In genomic region chr9:3087697-3088096, GRCh38 we compare ENCODE assay signal across 17 cellular contexts.
"Had no signal": no experiment of that assay in that cellular context is flagged by ENCODE, and none has a peak within 500 bp of the region (broad histone marks: within the 10 kb centered on the region; RNA-seq: fewer than 3 reads in every experiment).

No MANE protein-coding gene starts in this region.

- ATAC-seq: naive thymus-derived CD4-positive, alpha-beta T cell; psoas muscle; right lobe of liver; stimulated activated memory B cell treated with anti-CD40 and anti-IgM and Interleukin-4, amounts not matched to agents 10 μg/mL and 1 μg/mL and 100 μg/mL, for 72 hours; upper lobe of right lung had no signal

- H3K4me3 ChIP-seq: dorsolateral prefrontal cortex, hepatocyte, psoas muscle, right lobe of liver, tibial nerve, upper lobe of right lung, vagina had no signal

- H3K79me2 ChIP-seq: hepatocyte had no signal

- DNase-seq: dorsolateral prefrontal cortex; effector CD8-positive, alpha-beta T cell; foreskin melanocyte; head of caudate nucleus; naive thymus-derived CD4-positive, alpha-beta T cell; psoas muscle; retina; right lobe of liver; stimulated activated CD4-positive, alpha-beta T cell treated with anti-CD3 and anti-CD28 coated beads, Interleukin-15, amount 100 ng/mL, for 24 hours; stimulated activated CD4-positive, alpha-beta T cell treated with anti-CD3 and anti-CD28 coated beads, Interleukin-1b, Interleukin-23, amount 100 ng/mL, for 48 hours; stimulated activated CD4-positive, alpha-beta T cell treated with anti-CD3 and anti-CD28 coated beads, Interleukin-4, amount 100 ng/mL, for 24 hours; upper lobe of right lung had no signal

- H3K4me2 ChIP-seq: hepatocyte had no signal

- H3K27ac ChIP-seq: dorsolateral prefrontal cortex, hepatocyte, neutrophil, psoas muscle, right lobe of liver, tibial nerve, upper lobe of right lung, vagina had no signal

- H3K4me1 ChIP-seq: psoas muscle, right lobe of liver, tibial nerve, upper lobe of right lung, vagina had no signal

- H3K9me3 ChIP-seq: neutrophil, psoas muscle, right lobe of liver, tibial nerve, upper lobe of right lung, vagina had no signal

- H2AFZ ChIP-seq: hepatocyte had no signal

- H3K27me3 ChIP-seq: dorsolateral prefrontal cortex, hepatocyte, neutrophil, right lobe of liver, tibial nerve, upper lobe of right lung, vagina had no signal

- H3K36me3 ChIP-seq: neutrophil, right lobe of liver, tibial nerve, upper lobe of right lung, vagina had no signal
